In the genomic region with DNA sequence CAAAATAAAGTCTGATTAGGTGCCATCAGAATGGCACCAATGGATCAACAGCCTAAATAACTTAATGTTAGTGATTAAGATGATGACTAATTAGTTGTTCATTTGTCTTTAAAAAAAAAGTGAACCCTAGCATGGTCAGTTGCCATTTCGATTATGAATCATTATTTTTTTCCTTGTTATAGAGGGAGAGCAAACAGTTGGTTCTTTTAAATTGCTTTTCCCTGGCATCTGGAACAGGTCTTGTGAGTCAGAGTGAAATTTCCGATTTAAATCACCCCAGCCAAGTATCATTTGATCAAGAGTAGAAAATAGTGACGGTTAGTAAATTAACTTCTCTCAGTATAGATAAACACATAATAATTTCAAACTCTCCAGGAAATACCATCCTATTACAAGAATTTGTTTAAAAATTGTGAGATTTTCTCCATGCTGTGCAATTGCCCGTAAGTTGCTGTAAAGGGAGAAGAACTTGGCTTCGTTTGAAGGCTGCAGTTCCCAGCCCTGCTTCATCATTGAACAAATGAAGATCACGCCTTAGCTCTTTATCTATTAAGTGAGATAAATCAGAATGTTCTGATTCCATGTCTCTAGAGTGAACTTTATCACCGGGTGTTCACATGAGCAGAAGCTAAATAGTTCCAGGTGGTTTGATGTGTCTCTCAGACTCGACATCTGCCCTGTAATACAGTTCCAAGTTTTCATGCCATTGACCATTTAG, we compare ENCODE assay signal across 15 cellular contexts.
"Had no signal": no experiment of that assay in that cellular context is flagged by ENCODE, and none has a peak within 500 bp of the region (broad histone marks: within the 10 kb centered on the region; RNA-seq: fewer than 3 reads in every experiment).

No MANE protein-coding gene starts in this region.

- H3K27ac Mint-ChIP-seq: activated naive CD4-positive, alpha-beta T cell treated with anti-CD3 and anti-CD28 coated beads for 36 hours; activated T-helper 17 cell treated with anti-CD3 and anti-CD28 coated beads, Interleukin-2, amount 50 U/mL, for 72 hours; T-helper 17 cell had no signal

- H3K27me3 ChIP-seq: gastroesophageal sphincter, pancreas, upper lobe of right lung had no signal

- H3K4me3 Mint-ChIP-seq: activated naive CD4-positive, alpha-beta T cell treated with anti-CD3 and anti-CD28 coated beads for 36 hours; activated T-helper 17 cell treated with anti-CD3 and anti-CD28 coated beads, Interleukin-2, amount 50 U/mL, for 72 hours; neural crest cell; T-helper 17 cell had no signal

- DNase-seq: activated CD4-positive, alpha-beta T cell treated with anti-CD3 and anti-CD28 coated beads, Interleukin-2, amount 50 U/mL, for 1 hour; activated naive CD4-positive, alpha-beta T cell treated with anti-CD3 and anti-CD28 coated beads for 36 hours; activated T-cell treated with anti-CD3 and anti-CD28 coated beads for 4 hours; amniotic stem cell; islet precursor cell; left ventricle myocardium superior; pancreas; stimulated activated CD4-positive, alpha-beta T cell treated with anti-CD3 and anti-CD28 coated beads, Interleukin-2, amount 100 ng/mL, for 48 hours; stimulated activated naive CD8-positive, alpha-beta T cell treated with anti-CD3 and anti-CD28 coated beads, Interleukin-15, Interleukin-2, amounts not matched to agents 100 U/mL and 50 U/mL, for 24 hours; T-helper 17 cell; upper lobe of right lung had no signal

- H3K4me1 Mint-ChIP-seq: activated T-helper 17 cell treated with anti-CD3 and anti-CD28 coated beads, Interleukin-2, amount 50 U/mL, for 72 hours; neural crest cell; T-helper 17 cell had no signal

- H3K36me3 ChIP-seq: gastroesophageal sphincter, pancreas, upper lobe of right lung had no signal

- FAIRE-seq: endometrium, pancreas had no signal

- H3K27me3 Mint-ChIP-seq: activated T-helper 17 cell treated with anti-CD3 and anti-CD28 coated beads, Interleukin-2, amount 50 U/mL, for 72 hours; T-helper 17 cell had no signal

- H3K4me3 ChIP-seq: gastroesophageal sphincter, pancreas, upper lobe of right lung had no signal

- H3K4me1 ChIP-seq: pancreas, upper lobe of right lung had no signal

- H3K9me3 ChIP-seq: pancreas had no signal

- H3K27ac ChIP-seq: gastroesophageal sphincter, pancreas, upper lobe of right lung had no signal

- ATAC-seq: activated T-helper 17 cell treated with anti-CD3 and anti-CD28 coated beads, Interleukin-2, amount 50 U/mL, for 72 hours; gastroesophageal sphincter; left ventricle myocardium superior; pancreas; stimulated activated naive CD8-positive, alpha-beta T cell treated with anti-CD3 and anti-CD28 coated beads, Interleukin-15, Interleukin-2, amounts not matched to agents 100 U/mL and 50 U/mL, for 24 hours; T-helper 17 cell; upper lobe of right lung had no signal
